In genomic region chr2:222217712-222218111, GRCh38 we compare ENCODE assay signal across 21 cellular contexts.
"Had no signal": no experiment of that assay in that cellular context is flagged by ENCODE, and none has a peak within 500 bp of the region (broad histone marks: within the 10 kb centered on the region; RNA-seq: fewer than 3 reads in every experiment).

No MANE protein-coding gene starts in this region.

- H3K4me1 ChIP-seq: colonic mucosa, esophagus squamous epithelium, gastrocnemius medialis, heart right ventricle, lower lobe of right lung had no signal

- H3K27me3 ChIP-seq: colonic mucosa, gastrocnemius medialis had no signal

- H3K4me3 ChIP-seq: colonic mucosa, esophagus squamous epithelium, gastrocnemius medialis, heart right ventricle, lower lobe of right lung, mucosa of descending colon had no signal

- DNase-seq: colonic mucosa; cortex of kidney; effector CD8-positive, alpha-beta T cell; effector memory CD8-positive, alpha-beta T cell; endodermal cell; erythroblast; esophagus squamous epithelium; foreskin fibroblast; foreskin melanocyte; gastrocnemius medialis; glutamatergic neuron; head of caudate nucleus; heart right ventricle; hippocampal formation; left cardiac atrium; left ventricle myocardium superior; lower lobe of right lung; mesenchymal stem cell; mucosa of descending colon; naive B cell had no signal

- H3K36me3 ChIP-seq: colonic mucosa, esophagus squamous epithelium, gastrocnemius medialis, heart right ventricle, lower lobe of right lung had no signal

- H3K9me3 ChIP-seq: colonic mucosa, esophagus squamous epithelium, gastrocnemius medialis, heart right ventricle, lower lobe of right lung, mucosa of descending colon had no signal

- H3K27ac ChIP-seq: colonic mucosa, epithelial cell of prostate, esophagus squamous epithelium, gastrocnemius medialis, heart right ventricle, lower lobe of right lung had no signal
